In genomic region chr2:88691339-88692183, GRCh38 we compare ENCODE assay signal across 1 cellular context.
A peak's percentile ranks its signal among the peaks of the same experiment; 100 is the strongest.
TF ChIP-seq lines count a peak whose summit lies in the region.

Gene RPIA, plus strand, starts transcription at chr2:88691673. Its CDS starts 26 bp downstream, at chr2:88691699.

TF ChIP-seq in HepG2, 621 proteins besides CTCF, POLR2A, EP300 and RAD21 (continued from another document and continues in another):
- TF ChIP-seq GMEB1 (CRISPR knock-in tag; IDR thresholded peaks at IDR 0.05; ENCODE audit: borderline replicate concordance): peak; percentile 99
- TF ChIP-seq ZNF713 (CRISPR knock-in tag; IDR thresholded peaks at IDR 0.05): no peak
- peak; percentile 73; the same call in 1 of the 2 replicates for TF ChIP-seq ZSCAN25 (CRISPR knock-in tag; IDR thresholded peaks at IDR 0.05)
- peak; percentile 71; the same call in 1 of the 2 replicates for TF ChIP-seq ZSCAN9 (CRISPR knock-in tag; IDR thresholded peaks at IDR 0.05; ENCODE audit: borderline replicate concordance)
- TF ChIP-seq ZNF232 (CRISPR knock-in tag; IDR thresholded peaks at IDR 0.05; ENCODE audit: borderline replicate concordance): peak; percentile 27; the same call in 1 of the 2 replicates
- no peak; the same call in 1 of the 2 replicates for TF ChIP-seq SIX1 (CRISPR knock-in tag; IDR thresholded peaks at IDR 0.05; ENCODE audit: borderline replicate concordance)
- TF ChIP-seq SYNCRIP (IDR thresholded peaks at IDR 0.05; ENCODE audit: insufficient read depth, low read depth, low read length): no peak
- no peak; the same call in 1 of the 2 replicates for TF ChIP-seq ZNF788 (CRISPR knock-in tag; IDR thresholded peaks at IDR 0.05; ENCODE audit: borderline replicate concordance)
- TF ChIP-seq ZBTB7B (CRISPR knock-in tag; IDR thresholded peaks at IDR 0.05): peak; percentile 89
- TF ChIP-seq ZNF709 (CRISPR knock-in tag; IDR thresholded peaks at IDR 0.05): peak; percentile 53
- TF ChIP-seq SMAD9 (CRISPR knock-in tag; IDR thresholded peaks at IDR 0.05): peak; percentile 97
- TF ChIP-seq SALL1 (CRISPR knock-in tag; IDR thresholded peaks at IDR 0.05): peak; percentile 71
- peak; percentile 79 for TF ChIP-seq ZNF772 (CRISPR knock-in tag; IDR thresholded peaks at IDR 0.05)
- TF ChIP-seq CEBPB (IDR thresholded peaks at IDR 0.05; ENCODE audit: borderline replicate concordance, low read depth, low read length): peak; percentile 96
- no peak for TF ChIP-seq MLXIP (CRISPR knock-in tag; IDR thresholded peaks at IDR 0.05; ENCODE audit: borderline replicate concordance)
- peak; percentile 84 for TF ChIP-seq TBL1XR1 (IDR thresholded peaks at IDR 0.05; ENCODE audit: borderline replicate concordance, low read length, partially characterized antibody)
- no peak for TF ChIP-seq CEBPZ (IDR thresholded peaks at IDR 0.05; ENCODE audit: low read length)
- peak; percentile 69; the same call in 1 of the 2 replicates for TF ChIP-seq MAF1 (CRISPR knock-in tag; IDR thresholded peaks at IDR 0.05; ENCODE audit: borderline replicate concordance)
- no peak for TF ChIP-seq GRHL1 (CRISPR knock-in tag; conservative IDR thresholded peaks at IDR 0.05)
- TF ChIP-seq E2F2 (CRISPR knock-in tag; IDR thresholded peaks at IDR 0.05; ENCODE audit: borderline replicate concordance): peak; percentile 87
- 0 out of 2 replicates have a peak, but pooled peaks have one; percentile 75 for TF ChIP-seq ZNF234 (CRISPR knock-in tag; conservative IDR thresholded peaks at IDR 0.05)
- TF ChIP-seq ZHX2 (IDR thresholded peaks at IDR 0.05; ENCODE audit: low read depth): peak; percentile 67
- no peak for TF ChIP-seq ZHX2 (CRISPR knock-in tag; IDR thresholded peaks at IDR 0.05; ENCODE audit: borderline replicate concordance)
- peak; percentile 74 for TF ChIP-seq AGO2 (optimal IDR thresholded peaks at IDR 0.05; ENCODE audit: low read depth, low read length)
- peak; percentile 60; the same call in 1 of the 2 replicates for TF ChIP-seq ZNF142 (CRISPR knock-in tag; IDR thresholded peaks at IDR 0.05)
- TF ChIP-seq ZNF616 (CRISPR knock-in tag; IDR thresholded peaks at IDR 0.05; ENCODE audit: low read depth): peak; percentile 78; the same call in 1 of the 2 replicates
- no peak for TF ChIP-seq ZKSCAN5 (CRISPR knock-in tag; IDR thresholded peaks at IDR 0.05)
- TF ChIP-seq BCL6 (CRISPR knock-in tag; IDR thresholded peaks at IDR 0.05): no peak
- peak; percentile 28; the same call in 1 of the 2 replicates for TF ChIP-seq PITX1 (CRISPR knock-in tag; IDR thresholded peaks at IDR 0.05)
- peak; percentile 44; the same call in 1 of the 2 replicates for TF ChIP-seq TBX3 (IDR thresholded peaks at IDR 0.05; ENCODE audit: borderline replicate concordance)
